Comparison of ENCODE assay signal across 1 cellular context in the genomic region with DNA sequence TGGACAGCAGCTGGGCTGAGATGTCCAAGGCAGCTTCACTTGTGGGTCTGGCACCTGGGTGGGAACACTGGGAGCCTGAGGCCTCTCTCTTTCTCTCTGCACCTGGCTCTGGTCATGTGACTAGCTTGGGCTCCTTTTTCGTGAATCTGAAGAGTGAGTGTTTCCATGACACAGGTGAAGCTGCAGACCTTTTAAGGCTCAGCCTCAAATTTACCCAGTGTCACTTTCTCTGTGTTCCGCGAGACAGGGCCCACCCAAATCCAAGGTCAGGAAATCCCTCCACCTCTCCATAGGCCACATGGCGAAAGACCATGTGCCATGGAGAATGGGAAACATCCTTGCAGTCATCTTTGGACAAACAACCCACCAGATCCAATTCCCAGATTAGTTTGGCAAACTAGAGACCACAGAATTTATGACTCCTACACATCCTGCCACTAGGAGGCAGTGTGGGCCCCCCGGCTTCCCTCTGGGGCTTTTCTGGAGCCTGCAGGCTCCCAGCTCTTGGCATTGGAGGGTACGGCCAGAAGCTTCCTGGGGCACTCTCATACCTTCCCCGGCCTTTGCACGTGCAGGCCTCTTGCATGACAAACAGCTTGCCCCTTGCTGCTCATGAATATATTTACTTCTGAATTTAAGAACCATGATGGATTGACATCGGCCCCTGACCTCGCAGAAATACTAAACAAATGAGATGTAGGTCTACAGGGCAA.
TF ChIP-seq lines count a peak whose summit lies in the region.

No MANE protein-coding gene starts in this region.

TF ChIP-seq in K562, 482 proteins besides CTCF, POLR2A, EP300 and RAD21 (continued from another document and continues in another):
- TF ChIP-seq, protein P1, sequence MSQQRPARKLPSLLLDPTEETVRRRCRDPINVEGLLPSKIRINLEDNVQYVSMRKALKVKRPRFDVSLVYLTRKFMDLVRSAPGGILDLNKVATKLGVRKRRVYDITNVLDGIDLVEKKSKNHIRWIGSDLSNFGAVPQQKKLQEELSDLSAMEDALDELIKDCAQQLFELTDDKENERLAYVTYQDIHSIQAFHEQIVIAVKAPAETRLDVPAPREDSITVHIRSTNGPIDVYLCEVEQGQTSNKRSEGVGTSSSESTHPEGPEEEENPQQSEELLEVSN (IDR thresholded peaks at IDR 0.05; ENCODE audit: borderline replicate concordance in 1 of 2, extremely low read depth in 1 of 2, insufficient read depth in 1 of 2, insufficient read length in 1 of 2, low read depth in 1 of 2, low read length in 1 of 2, poor library complexity in 1 of 2, severe bottlenecking in 1 of 2): peak in 1 of 2 experiments; percentile 28
- TF ChIP-seq, protein P2, sequence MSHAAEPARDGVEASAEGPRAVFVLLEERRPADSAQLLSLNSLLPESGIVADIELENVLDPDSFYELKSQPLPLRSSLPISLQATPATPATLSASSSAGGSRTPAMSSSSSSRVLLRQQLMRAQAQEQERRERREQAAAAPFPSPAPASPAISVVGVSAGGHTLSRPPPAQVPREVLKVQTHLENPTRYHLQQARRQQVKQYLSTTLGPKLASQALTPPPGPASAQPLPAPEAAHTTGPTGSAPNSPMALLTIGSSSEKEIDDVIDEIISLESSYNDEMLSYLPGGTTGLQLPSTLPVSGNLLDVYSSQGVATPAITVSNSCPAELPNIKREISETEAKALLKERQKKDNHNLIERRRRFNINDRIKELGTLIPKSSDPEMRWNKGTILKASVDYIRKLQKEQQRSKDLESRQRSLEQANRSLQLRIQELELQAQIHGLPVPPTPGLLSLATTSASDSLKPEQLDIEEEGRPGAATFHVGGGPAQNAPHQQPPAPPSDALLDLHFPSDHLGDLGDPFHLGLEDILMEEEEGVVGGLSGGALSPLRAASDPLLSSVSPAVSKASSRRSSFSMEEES (CRISPR knock-in tag; IDR thresholded peaks at IDR 0.05): peak; percentile 93
- TF ChIP-seq NEUROD1 (IDR thresholded peaks at IDR 0.05; ENCODE audit: borderline replicate concordance, low read depth, low read length, partially characterized antibody) (no peak), HDAC8 (tag; IDR thresholded peaks at IDR 0.05) (peak; percentile 63; the same call in 1 of the 2 replicates), TSC22D4 (tag; IDR thresholded peaks at IDR 0.05) (no peak), ZNF583 (CRISPR knock-in tag; IDR thresholded peaks at IDR 0.05) (no peak; the same call in none of the 2 replicates), HOXB6 (CRISPR knock-in tag; IDR thresholded peaks at IDR 0.05; ENCODE audit: borderline replicate concordance) (no peak), NFIX (CRISPR knock-in tag; IDR thresholded peaks at IDR 0.05; ENCODE audit: low read depth) (no peak), ZNF644 (tag; IDR thresholded peaks at IDR 0.05; ENCODE audit: low read depth) (peak; percentile 75), C11orf30 (IDR thresholded peaks at IDR 0.05; ENCODE audit: low read depth) (no peak), ZNF444 (CRISPR knock-in tag; IDR thresholded peaks at IDR 0.05) (no peak)
- TF ChIP-seq, protein P3, sequence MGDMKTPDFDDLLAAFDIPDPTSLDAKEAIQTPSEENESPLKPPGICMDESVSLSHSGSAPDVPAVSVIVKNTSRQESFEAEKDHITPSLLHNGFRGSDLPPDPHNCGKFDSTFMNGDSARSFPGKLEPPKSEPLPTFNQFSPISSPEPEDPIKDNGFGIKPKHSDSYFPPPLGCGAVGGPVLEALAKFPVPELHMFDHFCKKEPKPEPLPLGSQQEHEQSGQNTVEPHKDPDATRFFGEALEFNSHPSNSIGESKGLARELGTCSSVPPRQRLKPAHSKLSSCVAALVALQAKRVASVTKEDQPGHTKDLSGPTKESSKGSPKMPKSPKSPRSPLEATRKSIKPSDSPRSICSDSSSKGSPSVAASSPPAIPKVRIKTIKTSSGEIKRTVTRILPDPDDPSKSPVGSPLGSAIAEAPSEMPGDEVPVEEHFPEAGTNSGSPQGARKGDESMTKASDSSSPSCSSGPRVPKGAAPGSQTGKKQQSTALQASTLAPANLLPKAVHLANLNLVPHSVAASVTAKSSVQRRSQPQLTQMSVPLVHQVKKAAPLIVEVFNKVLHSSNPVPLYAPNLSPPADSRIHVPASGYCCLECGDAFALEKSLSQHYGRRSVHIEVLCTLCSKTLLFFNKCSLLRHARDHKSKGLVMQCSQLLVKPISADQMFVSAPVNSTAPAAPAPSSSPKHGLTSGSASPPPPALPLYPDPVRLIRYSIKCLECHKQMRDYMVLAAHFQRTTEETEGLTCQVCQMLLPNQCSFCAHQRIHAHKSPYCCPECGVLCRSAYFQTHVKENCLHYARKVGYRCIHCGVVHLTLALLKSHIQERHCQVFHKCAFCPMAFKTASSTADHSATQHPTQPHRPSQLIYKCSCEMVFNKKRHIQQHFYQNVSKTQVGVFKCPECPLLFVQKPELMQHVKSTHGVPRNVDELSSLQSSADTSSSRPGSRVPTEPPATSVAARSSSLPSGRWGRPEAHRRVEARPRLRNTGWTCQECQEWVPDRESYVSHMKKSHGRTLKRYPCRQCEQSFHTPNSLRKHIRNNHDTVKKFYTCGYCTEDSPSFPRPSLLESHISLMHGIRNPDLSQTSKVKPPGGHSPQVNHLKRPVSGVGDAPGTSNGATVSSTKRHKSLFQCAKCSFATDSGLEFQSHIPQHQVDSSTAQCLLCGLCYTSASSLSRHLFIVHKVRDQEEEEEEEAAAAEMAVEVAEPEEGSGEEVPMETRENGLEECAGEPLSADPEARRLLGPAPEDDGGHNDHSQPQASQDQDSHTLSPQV (IDR thresholded peaks at IDR 0.05): peak; percentile 95
- TF ChIP-seq, protein P4, sequence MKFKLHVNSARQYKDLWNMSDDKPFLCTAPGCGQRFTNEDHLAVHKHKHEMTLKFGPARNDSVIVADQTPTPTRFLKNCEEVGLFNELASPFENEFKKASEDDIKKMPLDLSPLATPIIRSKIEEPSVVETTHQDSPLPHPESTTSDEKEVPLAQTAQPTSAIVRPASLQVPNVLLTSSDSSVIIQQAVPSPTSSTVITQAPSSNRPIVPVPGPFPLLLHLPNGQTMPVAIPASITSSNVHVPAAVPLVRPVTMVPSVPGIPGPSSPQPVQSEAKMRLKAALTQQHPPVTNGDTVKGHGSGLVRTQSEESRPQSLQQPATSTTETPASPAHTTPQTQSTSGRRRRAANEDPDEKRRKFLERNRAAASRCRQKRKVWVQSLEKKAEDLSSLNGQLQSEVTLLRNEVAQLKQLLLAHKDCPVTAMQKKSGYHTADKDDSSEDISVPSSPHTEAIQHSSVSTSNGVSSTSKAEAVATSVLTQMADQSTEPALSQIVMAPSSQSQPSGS (CRISPR knock-in tag; IDR thresholded peaks at IDR 0.05): no peak
- TF ChIP-seq, protein P5, sequence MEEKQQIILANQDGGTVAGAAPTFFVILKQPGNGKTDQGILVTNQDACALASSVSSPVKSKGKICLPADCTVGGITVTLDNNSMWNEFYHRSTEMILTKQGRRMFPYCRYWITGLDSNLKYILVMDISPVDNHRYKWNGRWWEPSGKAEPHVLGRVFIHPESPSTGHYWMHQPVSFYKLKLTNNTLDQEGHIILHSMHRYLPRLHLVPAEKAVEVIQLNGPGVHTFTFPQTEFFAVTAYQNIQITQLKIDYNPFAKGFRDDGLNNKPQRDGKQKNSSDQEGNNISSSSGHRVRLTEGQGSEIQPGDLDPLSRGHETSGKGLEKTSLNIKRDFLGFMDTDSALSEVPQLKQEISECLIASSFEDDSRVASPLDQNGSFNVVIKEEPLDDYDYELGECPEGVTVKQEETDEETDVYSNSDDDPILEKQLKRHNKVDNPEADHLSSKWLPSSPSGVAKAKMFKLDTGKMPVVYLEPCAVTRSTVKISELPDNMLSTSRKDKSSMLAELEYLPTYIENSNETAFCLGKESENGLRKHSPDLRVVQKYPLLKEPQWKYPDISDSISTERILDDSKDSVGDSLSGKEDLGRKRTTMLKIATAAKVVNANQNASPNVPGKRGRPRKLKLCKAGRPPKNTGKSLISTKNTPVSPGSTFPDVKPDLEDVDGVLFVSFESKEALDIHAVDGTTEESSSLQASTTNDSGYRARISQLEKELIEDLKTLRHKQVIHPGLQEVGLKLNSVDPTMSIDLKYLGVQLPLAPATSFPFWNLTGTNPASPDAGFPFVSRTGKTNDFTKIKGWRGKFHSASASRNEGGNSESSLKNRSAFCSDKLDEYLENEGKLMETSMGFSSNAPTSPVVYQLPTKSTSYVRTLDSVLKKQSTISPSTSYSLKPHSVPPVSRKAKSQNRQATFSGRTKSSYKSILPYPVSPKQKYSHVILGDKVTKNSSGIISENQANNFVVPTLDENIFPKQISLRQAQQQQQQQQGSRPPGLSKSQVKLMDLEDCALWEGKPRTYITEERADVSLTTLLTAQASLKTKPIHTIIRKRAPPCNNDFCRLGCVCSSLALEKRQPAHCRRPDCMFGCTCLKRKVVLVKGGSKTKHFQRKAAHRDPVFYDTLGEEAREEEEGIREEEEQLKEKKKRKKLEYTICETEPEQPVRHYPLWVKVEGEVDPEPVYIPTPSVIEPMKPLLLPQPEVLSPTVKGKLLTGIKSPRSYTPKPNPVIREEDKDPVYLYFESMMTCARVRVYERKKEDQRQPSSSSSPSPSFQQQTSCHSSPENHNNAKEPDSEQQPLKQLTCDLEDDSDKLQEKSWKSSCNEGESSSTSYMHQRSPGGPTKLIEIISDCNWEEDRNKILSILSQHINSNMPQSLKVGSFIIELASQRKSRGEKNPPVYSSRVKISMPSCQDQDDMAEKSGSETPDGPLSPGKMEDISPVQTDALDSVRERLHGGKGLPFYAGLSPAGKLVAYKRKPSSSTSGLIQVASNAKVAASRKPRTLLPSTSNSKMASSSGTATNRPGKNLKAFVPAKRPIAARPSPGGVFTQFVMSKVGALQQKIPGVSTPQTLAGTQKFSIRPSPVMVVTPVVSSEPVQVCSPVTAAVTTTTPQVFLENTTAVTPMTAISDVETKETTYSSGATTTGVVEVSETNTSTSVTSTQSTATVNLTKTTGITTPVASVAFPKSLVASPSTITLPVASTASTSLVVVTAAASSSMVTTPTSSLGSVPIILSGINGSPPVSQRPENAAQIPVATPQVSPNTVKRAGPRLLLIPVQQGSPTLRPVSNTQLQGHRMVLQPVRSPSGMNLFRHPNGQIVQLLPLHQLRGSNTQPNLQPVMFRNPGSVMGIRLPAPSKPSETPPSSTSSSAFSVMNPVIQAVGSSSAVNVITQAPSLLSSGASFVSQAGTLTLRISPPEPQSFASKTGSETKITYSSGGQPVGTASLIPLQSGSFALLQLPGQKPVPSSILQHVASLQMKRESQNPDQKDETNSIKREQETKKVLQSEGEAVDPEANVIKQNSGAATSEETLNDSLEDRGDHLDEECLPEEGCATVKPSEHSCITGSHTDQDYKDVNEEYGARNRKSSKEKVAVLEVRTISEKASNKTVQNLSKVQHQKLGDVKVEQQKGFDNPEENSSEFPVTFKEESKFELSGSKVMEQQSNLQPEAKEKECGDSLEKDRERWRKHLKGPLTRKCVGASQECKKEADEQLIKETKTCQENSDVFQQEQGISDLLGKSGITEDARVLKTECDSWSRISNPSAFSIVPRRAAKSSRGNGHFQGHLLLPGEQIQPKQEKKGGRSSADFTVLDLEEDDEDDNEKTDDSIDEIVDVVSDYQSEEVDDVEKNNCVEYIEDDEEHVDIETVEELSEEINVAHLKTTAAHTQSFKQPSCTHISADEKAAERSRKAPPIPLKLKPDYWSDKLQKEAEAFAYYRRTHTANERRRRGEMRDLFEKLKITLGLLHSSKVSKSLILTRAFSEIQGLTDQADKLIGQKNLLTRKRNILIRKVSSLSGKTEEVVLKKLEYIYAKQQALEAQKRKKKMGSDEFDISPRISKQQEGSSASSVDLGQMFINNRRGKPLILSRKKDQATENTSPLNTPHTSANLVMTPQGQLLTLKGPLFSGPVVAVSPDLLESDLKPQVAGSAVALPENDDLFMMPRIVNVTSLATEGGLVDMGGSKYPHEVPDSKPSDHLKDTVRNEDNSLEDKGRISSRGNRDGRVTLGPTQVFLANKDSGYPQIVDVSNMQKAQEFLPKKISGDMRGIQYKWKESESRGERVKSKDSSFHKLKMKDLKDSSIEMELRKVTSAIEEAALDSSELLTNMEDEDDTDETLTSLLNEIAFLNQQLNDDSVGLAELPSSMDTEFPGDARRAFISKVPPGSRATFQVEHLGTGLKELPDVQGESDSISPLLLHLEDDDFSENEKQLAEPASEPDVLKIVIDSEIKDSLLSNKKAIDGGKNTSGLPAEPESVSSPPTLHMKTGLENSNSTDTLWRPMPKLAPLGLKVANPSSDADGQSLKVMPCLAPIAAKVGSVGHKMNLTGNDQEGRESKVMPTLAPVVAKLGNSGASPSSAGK (IDR thresholded peaks at IDR 0.05): peak; percentile 61
- TF ChIP-seq, protein P6, sequence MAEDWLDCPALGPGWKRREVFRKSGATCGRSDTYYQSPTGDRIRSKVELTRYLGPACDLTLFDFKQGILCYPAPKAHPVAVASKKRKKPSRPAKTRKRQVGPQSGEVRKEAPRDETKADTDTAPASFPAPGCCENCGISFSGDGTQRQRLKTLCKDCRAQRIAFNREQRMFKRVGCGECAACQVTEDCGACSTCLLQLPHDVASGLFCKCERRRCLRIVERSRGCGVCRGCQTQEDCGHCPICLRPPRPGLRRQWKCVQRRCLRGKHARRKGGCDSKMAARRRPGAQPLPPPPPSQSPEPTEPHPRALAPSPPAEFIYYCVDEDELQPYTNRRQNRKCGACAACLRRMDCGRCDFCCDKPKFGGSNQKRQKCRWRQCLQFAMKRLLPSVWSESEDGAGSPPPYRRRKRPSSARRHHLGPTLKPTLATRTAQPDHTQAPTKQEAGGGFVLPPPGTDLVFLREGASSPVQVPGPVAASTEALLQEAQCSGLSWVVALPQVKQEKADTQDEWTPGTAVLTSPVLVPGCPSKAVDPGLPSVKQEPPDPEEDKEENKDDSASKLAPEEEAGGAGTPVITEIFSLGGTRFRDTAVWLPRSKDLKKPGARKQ (CRISPR knock-in tag; IDR thresholded peaks at IDR 0.05): no peak
- TF ChIP-seq, protein P7, sequence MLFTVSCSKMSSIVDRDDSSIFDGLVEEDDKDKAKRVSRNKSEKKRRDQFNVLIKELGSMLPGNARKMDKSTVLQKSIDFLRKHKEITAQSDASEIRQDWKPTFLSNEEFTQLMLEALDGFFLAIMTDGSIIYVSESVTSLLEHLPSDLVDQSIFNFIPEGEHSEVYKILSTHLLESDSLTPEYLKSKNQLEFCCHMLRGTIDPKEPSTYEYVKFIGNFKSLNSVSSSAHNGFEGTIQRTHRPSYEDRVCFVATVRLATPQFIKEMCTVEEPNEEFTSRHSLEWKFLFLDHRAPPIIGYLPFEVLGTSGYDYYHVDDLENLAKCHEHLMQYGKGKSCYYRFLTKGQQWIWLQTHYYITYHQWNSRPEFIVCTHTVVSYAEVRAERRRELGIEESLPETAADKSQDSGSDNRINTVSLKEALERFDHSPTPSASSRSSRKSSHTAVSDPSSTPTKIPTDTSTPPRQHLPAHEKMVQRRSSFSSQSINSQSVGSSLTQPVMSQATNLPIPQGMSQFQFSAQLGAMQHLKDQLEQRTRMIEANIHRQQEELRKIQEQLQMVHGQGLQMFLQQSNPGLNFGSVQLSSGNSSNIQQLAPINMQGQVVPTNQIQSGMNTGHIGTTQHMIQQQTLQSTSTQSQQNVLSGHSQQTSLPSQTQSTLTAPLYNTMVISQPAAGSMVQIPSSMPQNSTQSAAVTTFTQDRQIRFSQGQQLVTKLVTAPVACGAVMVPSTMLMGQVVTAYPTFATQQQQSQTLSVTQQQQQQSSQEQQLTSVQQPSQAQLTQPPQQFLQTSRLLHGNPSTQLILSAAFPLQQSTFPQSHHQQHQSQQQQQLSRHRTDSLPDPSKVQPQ (CRISPR knock-in tag; IDR thresholded peaks at IDR 0.05; ENCODE audit: borderline replicate concordance): no peak
- TF ChIP-seq, protein P8, sequence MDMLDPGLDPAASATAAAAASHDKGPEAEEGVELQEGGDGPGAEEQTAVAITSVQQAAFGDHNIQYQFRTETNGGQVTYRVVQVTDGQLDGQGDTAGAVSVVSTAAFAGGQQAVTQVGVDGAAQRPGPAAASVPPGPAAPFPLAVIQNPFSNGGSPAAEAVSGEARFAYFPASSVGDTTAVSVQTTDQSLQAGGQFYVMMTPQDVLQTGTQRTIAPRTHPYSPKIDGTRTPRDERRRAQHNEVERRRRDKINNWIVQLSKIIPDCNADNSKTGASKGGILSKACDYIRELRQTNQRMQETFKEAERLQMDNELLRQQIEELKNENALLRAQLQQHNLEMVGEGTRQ (CRISPR knock-in tag; IDR thresholded peaks at IDR 0.05): peak; percentile 39
